In genomic region chr9:81669011-81669739, GRCh38 we compare ENCODE assay signal across 15 cellular contexts. TPM values are rescaled to one million over a fixed set of nuclear protein-coding genes. Genes with fewer than 3 reads are reported as not detected.
DNase-seq lines count a peak whose midpoint lies in the region; ATAC-seq and TF ChIP-seq lines count a peak whose summit lies in the region.
"Had no signal": no experiment of that assay in that cellular context is flagged by ENCODE, and none has a peak within 500 bp of the region (broad histone marks: within the 10 kb centered on the region; RNA-seq: fewer than 3 reads in every experiment).

No MANE protein-coding gene starts in this region.

- 59 to 60% methylated on average over 6 to 7 of the region's 7 CpGs for WGBS in transverse colon (ENCODE audit: low coverage in 1 of 2), 2 donors

- H3K36me3 ChIP-seq in endocrine pancreas (ENCODE audit: control insufficient read depth, insufficient read depth, low read length) (no peaks in the 10 kb centered on the region), stomach smooth muscle (ENCODE audit: control insufficient read depth in 2 of 2, insufficient read depth in 2 of 2, low read length in 2 of 2) (no peaks in the 10 kb centered on the region), transverse colon (no peaks in the 10 kb centered on the region)
- H3K36me3 ChIP-seq: cardiac muscle cell, right atrium auricular region had no signal

- intact Hi-C loops in transverse colon (cut with DNase I; ENCODE audit: low total_unique reads): no loop called here

- no peak for TF ChIP-seq POLR2A in transverse colon (IDR thresholded peaks at IDR 0.05)

- no peak for TF ChIP-seq CTCF in transverse colon (IDR thresholded peaks at IDR 0.05)

- TF ChIP-seq EP300 in transverse colon (IDR thresholded peaks at IDR 0.05; ENCODE audit: low read depth): no peak

- DNase-seq in NCI-H82 (lab: John Stamatoyannopoulos, UW): peak; percentile 26
- DNase-seq in NCI-H82 treated with DMSO at 0.1 percent for 48 hours (lab: John Stamatoyannopoulos, UW; ENCODE audit: unreplicated experiment): no peak
- DNase-seq in myocyte (ENCODE audit: low read depth): peak; percentile 64
- DNase-seq in NCI-H187 (lab: John Stamatoyannopoulos, UW): no peak
- no peak for DNase-seq in transverse colon
- DNase-seq: activated CD4-positive, CD25-positive, alpha-beta regulatory T cell treated with anti-CD3 and anti-CD28 coated beads, Interleukin-2, amount 50 U/mL, for 72 hours; activated naive CD4-positive, alpha-beta T cell treated with anti-CD3 and anti-CD28 coated beads for 36 hours; effector memory CD8-positive, alpha-beta T cell; NCI-H524; stimulated activated naive CD8-positive, alpha-beta T cell treated with anti-CD3 and anti-CD28 coated beads, Interleukin-15, Interleukin-2, amounts not matched to agents 100 U/mL and 50 U/mL, for 24 hours had no signal

- H3K9me3 ChIP-seq in endocrine pancreas (ENCODE audit: control insufficient read depth, low read length) (no peaks in the 10 kb centered on the region), stomach smooth muscle (ENCODE audit: control insufficient read depth in 2 of 2, low read length in 2 of 2) (no peaks in the 10 kb centered on the region), transverse colon (no peaks in the 10 kb centered on the region)
- H3K9me3 ChIP-seq: right atrium auricular region had no signal

- no peaks in the 10 kb centered on the region for H3K27me3 ChIP-seq in endocrine pancreas (ENCODE audit: control insufficient read depth, insufficient read depth, low read length)
- H3K27me3 ChIP-seq in stomach smooth muscle (ENCODE audit: control insufficient read depth in 1 of 2, insufficient read depth in 2 of 2, low read length in 2 of 2): no peaks in the 10 kb centered on the region
- no peaks in the 10 kb centered on the region for H3K27me3 ChIP-seq in transverse colon
- H3K27me3 ChIP-seq: right atrium auricular region had no signal

- H3K27ac ChIP-seq in stomach smooth muscle (ENCODE audit: low read length) (peak overlapping the region; percentile 46), transverse colon (peak overlapping the region in 1 of 4 donors; percentile 20)
- H3K27ac ChIP-seq: cardiac muscle cell, right atrium auricular region had no signal

- H3K9ac ChIP-seq in endocrine pancreas (ENCODE audit: control insufficient read depth, insufficient read depth, low read length): no peak overlapping the region
- peak overlapping the region in 1 of 2 donors; percentile 21 for H3K9ac ChIP-seq in stomach smooth muscle (ENCODE audit: low read length in 2 of 2)

- in situ Hi-C loops in transverse colon (cut with MboI; ENCODE audit: low pct_ligation_motif_present in 1 of 4, low pct_unique_long_range_greater_than_20kb in 1 of 4, low sequenced_read_pairs in 3 of 4): no loop called here

- H3K4me3 ChIP-seq in endocrine pancreas (ENCODE audit: control insufficient read depth, insufficient read depth, low read length) (peak overlapping the region; percentile 16), stomach smooth muscle (ENCODE audit: low read length in 2 of 2) (peak overlapping the region in 1 of 2 donors; percentile 24), transverse colon (no peak overlapping the region)
- H3K4me3 ChIP-seq: cardiac muscle cell, right atrium auricular region had no signal

- ATAC-seq in GM21825 (IDR thresholded peaks at IDR 0.05; ENCODE audit: unreplicated experiment): no peak
- ATAC-seq: effector memory CD8-positive, alpha-beta T cell; stimulated activated naive CD8-positive, alpha-beta T cell treated with anti-CD3 and anti-CD28 coated beads, Interleukin-15, Interleukin-2, amounts not matched to agents 100 U/mL and 50 U/mL, for 24 hours had no signal

- H3K4me1 ChIP-seq in endocrine pancreas (ENCODE audit: control insufficient read depth, insufficient read depth, low read length) (peaks cover 19% of the 10 kb centered on the region), stomach smooth muscle (ENCODE audit: control insufficient read depth, insufficient read depth, low read length) (peaks cover 51% of the 10 kb centered on the region), transverse colon (peaks cover 0 to 56% (median 25%) of the 10 kb centered on the region in 4 donors)

RNA-seq across cellular contexts. Expression of gene TLE1, which starts 20.2 kb away (rescaled TPM):
- total RNA-seq in myocyte: 20.6 and 30.1 TPM in 2 replicates
- polyA plus RNA-seq in myocyte (2012): 13.6 TPM
- total RNA-seq in transverse colon: 10 to 100 TPM; 51.5 to 77.3 (median 62.2) TPM

Comparison
In these comparisons a context has a peak if more than half of its experiments do, and no peak if none do; other contexts are left out.
1. DNase-seq: peak in NCI-H82 (single experiment) and myocyte (single experiment); none in NCI-H82 treated with DMSO at 0.1 percent for 48 hours (single experiment), NCI-H187 (0 of 2) and transverse colon (single experiment).